In the genomic region with DNA sequence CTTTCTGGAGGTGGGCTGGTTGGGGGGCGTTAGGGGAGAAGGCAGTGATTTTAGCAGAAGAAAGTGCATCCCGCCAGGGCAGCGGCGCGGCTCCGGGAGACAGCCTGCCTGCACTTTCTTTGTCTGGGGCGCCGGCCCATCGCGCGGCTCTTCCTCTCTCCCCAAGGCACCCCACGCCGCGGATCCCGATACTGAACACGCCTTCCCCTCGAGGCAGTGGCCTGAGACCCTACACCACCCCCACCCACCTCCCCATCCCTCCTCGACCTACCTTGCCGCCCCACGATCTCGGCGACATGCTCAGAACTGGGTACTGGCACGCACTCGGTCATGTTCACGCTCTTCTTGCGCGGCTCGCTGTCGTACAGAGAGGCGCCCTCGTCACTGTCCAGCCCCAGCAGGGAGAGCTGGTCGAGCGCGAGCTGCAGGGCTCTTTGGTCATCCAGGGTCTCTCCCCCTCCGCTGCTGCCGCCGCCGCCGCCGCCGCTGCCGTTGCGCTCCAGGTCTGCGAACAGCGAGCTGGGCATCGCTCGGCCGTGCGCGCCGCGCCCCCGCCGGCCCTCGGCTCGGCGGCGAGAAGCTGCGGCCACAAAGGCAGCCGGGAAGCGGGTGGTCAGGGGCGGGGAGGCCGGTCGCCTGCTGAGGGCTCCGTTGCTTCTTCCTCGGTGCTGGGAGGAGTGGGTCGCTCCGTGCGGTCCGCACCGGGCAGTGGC, we compare ENCODE assay signal across 8 cellular contexts. TPM values are rescaled to one million over a fixed set of nuclear protein-coding genes. Genes with fewer than 3 reads are reported as not detected.
DNase-seq lines count a peak whose midpoint lies in the region; ATAC-seq and TF ChIP-seq lines count a peak whose summit lies in the region.

No MANE protein-coding gene starts in this region.

- intact Hi-C loops in body of pancreas (cut with DNase I) = no loop called here
- intact Hi-C loops in sigmoid colon (cut with DNase I) = loop anchor here (5.0 to 10.0 kb wide), 4 partner anchors 158 to 1051 kb away; a partner anchor contains a TSS

- ATAC-seq in HG02852 (IDR thresholded peaks at IDR 0.05; ENCODE audit: unreplicated experiment) (peak; percentile 8), body of pancreas (no peak), HG03139 (IDR thresholded peaks at IDR 0.05; ENCODE audit: unreplicated experiment) (no peak)

- H3K27ac ChIP-seq in body of pancreas (peak overlapping the region in 3 of 4 donors; percentile 53 to 92 (median 79)), sigmoid colon (peak overlapping the region; percentile 98)

- TF ChIP-seq CTCF in body of pancreas (IDR thresholded peaks at IDR 0.05) (no peak), sigmoid colon (IDR thresholded peaks at IDR 0.05) (no peak)

- TF ChIP-seq EP300 in sigmoid colon (IDR thresholded peaks at IDR 0.05) = no peak

- H3K4me3 ChIP-seq in body of pancreas (peak overlapping the region; percentile 49 to 71), iPS-18c (ENCODE audit: insufficient read depth, low read depth, low read length) (peak overlapping the region; percentile 95), sigmoid colon (peak overlapping the region; percentile 73 to 96 (median 87))

- whole genome bisulfite sequencing in body of pancreas, 2 donors = 1% methylated on average over 20 to 71 of the region's 71 CpGs
- WGBS in sigmoid colon, 2 donors = 0% methylated on average over 71 of the region's 71 CpGs

- H3K36me3 ChIP-seq in body of pancreas (replicated peaks in 1 of 2; ENCODE audit: insufficient read depth in 1 of 2, low read depth in 2 of 2) (no peaks in the 10 kb centered on the region), sigmoid colon (no peaks in the 10 kb centered on the region)

- H3K9me3 ChIP-seq in body of pancreas (no peaks in the 10 kb centered on the region), iPS-18c (ENCODE audit: control insufficient read depth, insufficient read depth, low read length) (no peaks in the 10 kb centered on the region), sigmoid colon (no peaks in the 10 kb centered on the region)

- DNase-seq in NCI-H524 (lab: John Stamatoyannopoulos, UW) (peak; percentile 23 to 44), NCI-H524 treated with DMSO at 0.1 percent for 48 hours (lab: John Stamatoyannopoulos, UW) (no peak), RPMI8226 (peak; percentile 45), body of pancreas (peak; percentile 17 to 28 (median 22)), sigmoid colon (peak; percentile 78)

- peaks cover 37% of the 10 kb centered on the region for H3K4me1 ChIP-seq in body of pancreas
- peaks cover 0 to 41% (median 32%) of the 10 kb centered on the region in 4 donors for H3K4me1 ChIP-seq in sigmoid colon

- H3K27me3 ChIP-seq in body of pancreas = peaks cover 0 to 9% of the 10 kb centered on the region in 2 donors
- H3K27me3 ChIP-seq in sigmoid colon = no peaks in the 10 kb centered on the region

- TF ChIP-seq POLR2A in body of pancreas (IDR thresholded peaks at IDR 0.05) = no peak
- no peak for TF ChIP-seq POLR2A in sigmoid colon (IDR thresholded peaks at IDR 0.05)

RNA-seq across cellular contexts. Expression of a gene that starts 0.5 kb away (rescaled TPM):
- total RNA-seq in body of pancreas = under 1 TPM in 1 of 2 donors, not detected in 1; 0.52 TPM
- total RNA-seq in sigmoid colon = 1 to 10 TPM; 3.5 to 5.8 (median 4.3) TPM
- polyA plus RNA-seq in sigmoid colon = 1 to 10 TPM in 2 of 3 donors, under 1 TPM in 1; 0.23 to 1.2 (median 1.0) TPM
